In genomic region chr19:33796164-33797100, GRCh38 we compare ENCODE assay signal across 8 cellular contexts. TPM values are rescaled to one million over a fixed set of nuclear protein-coding genes. Genes with fewer than 3 reads are reported as not detected.
DNase-seq lines count a peak whose midpoint lies in the region; ATAC-seq and FAIRE-seq lines count a peak whose summit lies in the region.

TSS of gene KCTD15 (plus strand) at chr19:33796870. CDS start at chr19:33800455, 3,585 bp downstream.

- no peak for FAIRE-seq in frontal cortex (lab: Jason Lieb, UNC)

- H3K4me1 ChIP-seq in neuron (ENCODE audit: insufficient read depth, low read length), result peaks cover 16% of the 10 kb centered on the region

- H3K27me3 ChIP-seq in neuron (ENCODE audit: insufficient read depth, low read length), result no peaks in the 10 kb centered on the region

- H3K4me1 Mint-ChIP-seq in activated naive CD4-positive, alpha-beta T cell treated with anti-CD3 and anti-CD28 coated beads for 36 hours (ENCODE audit: low read depth), result no peaks in the 10 kb centered on the region

- DNase-seq in GDM1 (lab: John Stamatoyannopoulos, UW) (peak; percentile 34), NCI-H1105 (lab: John Stamatoyannopoulos, UW) (peak; percentile 58), frontal cortex (ENCODE audit: low spot score in 2 of 2) (peak; percentile 51 to 56)
- DNase-seq in activated naive CD4-positive, alpha-beta T cell treated with anti-CD3 and anti-CD28 coated beads for 36 hours, result peak; percentile 41

- H2AFZ ChIP-seq in neuron (ENCODE audit: low read depth, low read length), result peak within 1 kb of the TSS; percentile 60

- H3K36me3 Mint-ChIP-seq in activated naive CD4-positive, alpha-beta T cell treated with anti-CD3 and anti-CD28 coated beads for 36 hours (ENCODE audit: low read depth), result no peaks in the 10 kb centered on the region

- peaks cover 22% of the 10 kb centered on the region for H3K36me3 ChIP-seq in neuron (ENCODE audit: insufficient read depth, low read length)

- no peaks in the 10 kb centered on the region for H3K9me3 Mint-ChIP-seq in activated naive CD4-positive, alpha-beta T cell treated with anti-CD3 and anti-CD28 coated beads for 36 hours

- peak within 1 kb of the TSS; percentile 97 for H3K4me3 ChIP-seq in neuron (ENCODE audit: low read length)

- peaks cover 39% of the 10 kb centered on the region for H3K27me3 Mint-ChIP-seq in activated naive CD4-positive, alpha-beta T cell treated with anti-CD3 and anti-CD28 coated beads for 36 hours (ENCODE audit: low read depth)

- peak within 1 kb of the TSS; percentile 74 for H3K4me3 Mint-ChIP-seq in activated naive CD4-positive, alpha-beta T cell treated with anti-CD3 and anti-CD28 coated beads for 36 hours

- intact Hi-C loops in activated naive CD4-positive, alpha-beta T cell treated with anti-CD3 and anti-CD28 coated beads for 36 hours (cut with micrococcal nuclease), result loop anchor here (1.0 to 5.0 kb wide), 3 partner anchors 24 to 551 kb away; no protein-coding TSS in a partner anchor

- ATAC-seq in HG02884 (IDR thresholded peaks at IDR 0.05; ENCODE audit: unreplicated experiment), result no peak
- no peak for ATAC-seq in GM21360 (IDR thresholded peaks at IDR 0.05; ENCODE audit: unreplicated experiment)
- no peak for ATAC-seq in GM19452 (IDR thresholded peaks at IDR 0.05; ENCODE audit: unreplicated experiment)

- CTCF ChIA-PET in activated naive CD4-positive, alpha-beta T cell treated with anti-CD3 and anti-CD28 coated beads for 36 hours (lab: Charles Lee), result interaction anchor here (0.6 to 1.8 kb wide), 4 partner anchors 19 to 409 kb away, joined by 3 to 9 read pairs (median 3); no protein-coding TSS in a partner anchor

- H3K27ac Mint-ChIP-seq in activated naive CD4-positive, alpha-beta T cell treated with anti-CD3 and anti-CD28 coated beads for 36 hours, result no peak within 1 kb of the TSS

- H3K9me3 ChIP-seq in neuron (ENCODE audit: low read length), result no peaks in the 10 kb centered on the region

RNA-seq across cellular contexts. Expression of gene KCTD15, which starts in this region (rescaled TPM):
- 1 to 10 TPM; 5.0 to 6.2 TPM for total RNA-seq in activated naive CD4-positive, alpha-beta T cell treated with anti-CD3 and anti-CD28 coated beads for 36 hours
- total RNA-seq in frontal cortex, result 69.7 TPM
